Comparison of ENCODE assay signal across 14 cellular contexts in genomic region chrX:2694868-2695267, GRCh38. TPM values are rescaled to one million over a fixed set of nuclear protein-coding genes. Genes with fewer than 3 reads are reported as not detected.
DNase-seq lines count a peak whose midpoint lies in the region; ATAC-seq and TF ChIP-seq lines count a peak whose summit lies in the region.
"Had no signal": no experiment of that assay in that cellular context is flagged by ENCODE, and none has a peak within 500 bp of the region (broad histone marks: within the 10 kb centered on the region; RNA-seq: fewer than 3 reads in every experiment).

No MANE protein-coding gene starts in this region.

- no peak overlapping the region for H2BK120ac ChIP-seq in mesenchymal stem cell (ENCODE audit: low read depth, low read length)

- H3K14ac ChIP-seq in mesenchymal stem cell (ENCODE audit: low read length in 2 of 2), result no peak overlapping the region

- H3K36me3 ChIP-seq in cardiac muscle cell (no peaks in the 10 kb centered on the region), mesenchymal stem cell (ENCODE audit: control insufficient read depth in 1 of 2, insufficient read depth in 2 of 2, low read depth in 1 of 2, low read length in 2 of 2) (peaks cover 7 to 32% of the 10 kb centered on the region in 2 experiments), tibial artery (no peaks in the 10 kb centered on the region)
- H3K36me3 ChIP-seq: colonic mucosa had no signal

- H3K9me3 Mint-ChIP-seq in activated naive CD8-positive, alpha-beta T cell (ENCODE audit: low read depth), result no peaks in the 10 kb centered on the region

- 43% methylated on average over 7 of the region's 7 CpGs for WGBS in mesenchymal stem cell

- peak overlapping the region in 1 of 2 experiments; percentile 48 for H3K18ac ChIP-seq in mesenchymal stem cell (ENCODE audit: low read depth in 1 of 2, low read length in 2 of 2)

- no peak overlapping the region for H3K23ac ChIP-seq in mesenchymal stem cell (ENCODE audit: low read length in 2 of 2)

- H4K91ac ChIP-seq in mesenchymal stem cell (ENCODE audit: low read length), result no peak overlapping the region

- TF ChIP-seq CTCF in cardiac muscle cell (IDR thresholded peaks at IDR 0.05; ENCODE audit: low read depth, low read length), result no peak
- no peak for TF ChIP-seq CTCF in tibial artery (IDR thresholded peaks at IDR 0.05)

- H3K9ac ChIP-seq in mesenchymal stem cell (ENCODE audit: low read length), result peak overlapping the region; percentile 97

- no peaks in the 10 kb centered on the region for H3K27me3 Mint-ChIP-seq in activated naive CD8-positive, alpha-beta T cell

- no peak overlapping the region for H2AK5ac ChIP-seq in mesenchymal stem cell (ENCODE audit: low read length, severe bottlenecking)

- H4K8ac ChIP-seq in mesenchymal stem cell (ENCODE audit: low read length), result no peak overlapping the region

- no peak overlapping the region for H2BK5ac ChIP-seq in mesenchymal stem cell (ENCODE audit: low read depth, low read length, poor library complexity, severe bottlenecking)

- peak overlapping the region; percentile 79 for H3K27ac Mint-ChIP-seq in activated naive CD8-positive, alpha-beta T cell

- H3K4me2 ChIP-seq in mesenchymal stem cell (ENCODE audit: low read length, poor library complexity, severe bottlenecking), result no peak overlapping the region

- ATAC-seq in Right ventricle myocardium superior (ENCODE audit: poor library complexity) (no peak), HG03571 (IDR thresholded peaks at IDR 0.05; ENCODE audit: unreplicated experiment) (no peak), GM18502 (IDR thresholded peaks at IDR 0.05; ENCODE audit: poor library complexity, unreplicated experiment) (no peak)
- ATAC-seq: HCT116 had no signal

- peaks cover 45% of the 10 kb centered on the region for H3K4me1 ChIP-seq in cardiac muscle cell (ENCODE audit: low read depth)
- H3K4me1 ChIP-seq in mesenchymal stem cell (ENCODE audit: control insufficient read depth, insufficient read depth, low read depth, low read length), result peaks cover 30% of the 10 kb centered on the region
- H3K4me1 ChIP-seq in tibial artery, result peaks cover 0 to 80% (median 52%) of the 10 kb centered on the region in 4 donors

- peaks cover 5% of the 10 kb centered on the region for H3K36me3 Mint-ChIP-seq in activated naive CD8-positive, alpha-beta T cell

- peak overlapping the region; percentile 96 for H3K4me3 Mint-ChIP-seq in activated naive CD8-positive, alpha-beta T cell

- H3K4me3 ChIP-seq in cardiac muscle cell (no peak overlapping the region), mesenchymal stem cell (ENCODE audit: insufficient read depth in 1 of 2, low read depth in 1 of 2, low read length in 2 of 2) (peak overlapping the region in 1 of 2 experiments; percentile 96), tibial artery (peak overlapping the region in 1 of 2 donors; percentile 66)
- H3K4me3 ChIP-seq: colonic mucosa, testis had no signal

- H2BK15ac ChIP-seq in mesenchymal stem cell (ENCODE audit: low read depth, poor library complexity, severe bottlenecking), result no peak overlapping the region

- DNase-seq in cardiac muscle cell (ENCODE audit: low read depth in 1 of 2, low spot score in 1 of 2), result no peak
- DNase-seq in Right ventricle myocardium superior, result no peak
- DNase-seq in mesenchymal stem cell, result peak; percentile 55
- DNase-seq in tibial artery, result no peak
- DNase-seq in kidney glomerular epithelial cell (lab: John Stamatoyannopoulos, UW), result no peak
- DNase-seq: C1 segment of cervical spinal cord, colonic mucosa, MV-4-11, NCI-H748 treated with DMSO at 0.1 percent for 48 hours, testis had no signal

- H3K27ac ChIP-seq in cardiac muscle cell, result peak overlapping the region; percentile 62
- H3K27ac ChIP-seq in mesenchymal stem cell (ENCODE audit: low read length, poor library complexity, severe bottlenecking), result no peak overlapping the region
- H3K27ac ChIP-seq in tibial artery, result peak overlapping the region; percentile 10 to 89
- H3K27ac ChIP-seq: colonic mucosa had no signal

- H3K9me3 ChIP-seq in cardiac muscle cell (ENCODE audit: low read depth) (no peaks in the 10 kb centered on the region), mesenchymal stem cell (ENCODE audit: control insufficient read depth, low read length) (no peaks in the 10 kb centered on the region), tibial artery (no peaks in the 10 kb centered on the region)
- H3K9me3 ChIP-seq: colonic mucosa, testis had no signal

- H2AFZ ChIP-seq in mesenchymal stem cell (ENCODE audit: low read depth, low read length), result no peak overlapping the region

- intact Hi-C loops in Right ventricle myocardium superior (cut with DNase I), result no loop called here
- intact Hi-C loops in tibial artery (cut with DNase I; ENCODE audit: low total_unique reads), result no loop called here

- H3K27me3 ChIP-seq in cardiac muscle cell, result no peaks in the 10 kb centered on the region
- no peaks in the 10 kb centered on the region for H3K27me3 ChIP-seq in mesenchymal stem cell (ENCODE audit: control insufficient read depth in 1 of 2, insufficient read depth in 1 of 2, low read length in 2 of 2)
- no peaks in the 10 kb centered on the region for H3K27me3 ChIP-seq in tibial artery
- H3K27me3 ChIP-seq: colonic mucosa, testis had no signal

- H3K4ac ChIP-seq in mesenchymal stem cell (ENCODE audit: low read depth in 1 of 2, low read length in 2 of 2), result no peak overlapping the region

- peak overlapping the region in 1 of 2 experiments; percentile 45 for H2BK12ac ChIP-seq in mesenchymal stem cell (ENCODE audit: low read length in 2 of 2)

- H3K4me1 Mint-ChIP-seq in activated naive CD8-positive, alpha-beta T cell (ENCODE audit: low read depth), result peaks cover 71% of the 10 kb centered on the region

- H3K79me1 ChIP-seq in mesenchymal stem cell (replicated peaks; ENCODE audit: low read length, poor library complexity, severe bottlenecking), result peaks cover 1% of the 10 kb centered on the region

RNA-seq across cellular contexts. Expression of gene CD99, which starts 3.8 kb away (rescaled TPM):
- total RNA-seq in cardiac muscle cell (361 and 474 TPM in 2 replicates), Right ventricle myocardium superior (310 TPM)
- polyA plus RNA-seq in cardiac muscle cell, result 467 and 575 TPM in 2 replicates
- 955 TPM for polyA plus RNA-seq in mesenchymal stem cell (2013, experiment 1 of 2)
- 984 TPM for polyA plus RNA-seq in mesenchymal stem cell (2013, experiment 2 of 2)

RNA-seq across cellular contexts. Expression of gene XG, which starts 57.0 kb away (rescaled TPM):
- not detected in 2 replicates for total RNA-seq in cardiac muscle cell
- not detected in 2 replicates for polyA plus RNA-seq in cardiac muscle cell
- total RNA-seq in Right ventricle myocardium superior, result 0.35 TPM
- polyA plus RNA-seq in mesenchymal stem cell (2013, experiment 1 of 2), result 0.01 TPM
- not detected for polyA plus RNA-seq in mesenchymal stem cell (2013, experiment 2 of 2)
